In genomic region chr3:38689774-38690173, GRCh38 we compare ENCODE assay signal across 29 cellular contexts. TPM values are rescaled to one million over a fixed set of nuclear protein-coding genes. Genes with fewer than 3 reads are reported as not detected.
"Had no signal": no experiment of that assay in that cellular context is flagged by ENCODE, and none has a peak within 500 bp of the region (broad histone marks: within the 10 kb centered on the region; RNA-seq: fewer than 3 reads in every experiment).

No MANE protein-coding gene starts in this region.

- H3K4me3 ChIP-seq: esophagus squamous epithelium, gastrocnemius medialis, hepatocyte, ovary, suprapubic skin, tibial artery, upper lobe of right lung had no signal

- H3K27ac ChIP-seq: brain microvascular endothelial cell, epithelial cell of prostate, esophagus squamous epithelium, gastrocnemius medialis, hepatocyte, ovary, suprapubic skin, tibial artery, upper lobe of right lung had no signal

- DNase-seq: activated CD4-positive, alpha-beta memory T cell treated with anti-CD3 and anti-CD28 coated beads, Interleukin-2, amount 10 ng/mL, durations not matched to agents 7 days and 5 days; activated CD4-positive, alpha-beta T cell treated with anti-CD3 and anti-CD28 coated beads for 1 hour; activated CD4-positive, alpha-beta T cell treated with anti-CD3 and anti-CD28 coated beads, Interleukin-2, amount 10 ng/mL, durations not matched to agents 7 days and 5 days; activated CD8-positive, alpha-beta memory T cell treated with anti-CD3 and anti-CD28 coated beads, Interleukin-2, amount 50 U/mL, for 48 hours; activated gamma-delta T cell treated with Interleukin-2 at 50 U/mL for 16 hours; activated naive CD4-positive, alpha-beta T cell treated with anti-CD3 and anti-CD28 coated beads, Interleukin-2, amount 50 U/mL, for 16 hours; activated T-cell treated with anti-CD3 and anti-CD28 coated beads, Interleukin-2, amount 50 U/mL, for 24 hours; amniotic stem cell; brain microvascular endothelial cell; central memory CD4-positive, alpha-beta T cell; esophagus squamous epithelium; gastrocnemius medialis; glutamatergic neuron; islet precursor cell; midbrain; naive thymus-derived CD4-positive, alpha-beta T cell; ovary; small intestine; stimulated activated CD4-positive, alpha-beta T cell treated with anti-CD3 and anti-CD28 coated beads, Interleukin-2, amount 100 ng/mL, for 24 hours; stimulated activated naive CD4-positive, alpha-beta T cell; T-helper 2 cell; tibial artery; upper lobe of right lung had no signal

- ATAC-seq: activated T-helper 17 cell treated with anti-CD3 and anti-CD28 coated beads, Interleukin-2, amount 50 U/mL, for 72 hours; gastrocnemius medialis; naive thymus-derived CD4-positive, alpha-beta T cell; sciatic nerve; upper lobe of right lung had no signal

- H3K36me3 ChIP-seq: brain microvascular endothelial cell, esophagus squamous epithelium, gastrocnemius medialis, ovary, suprapubic skin, tibial artery, upper lobe of right lung had no signal

- H3K4me2 ChIP-seq: hepatocyte had no signal

- H3K4me1 ChIP-seq: esophagus squamous epithelium, gastrocnemius medialis, suprapubic skin, tibial artery, upper lobe of right lung had no signal

- H3K9me3 ChIP-seq: esophagus squamous epithelium, gastrocnemius medialis, ovary, suprapubic skin, tibial artery, upper lobe of right lung had no signal

- H2AFZ ChIP-seq: hepatocyte had no signal

- H3K27me3 ChIP-seq: brain microvascular endothelial cell, esophagus squamous epithelium, gastrocnemius medialis, hepatocyte, ovary, suprapubic skin, tibial artery, upper lobe of right lung had no signal

RNA-seq across cellular contexts. Expression of gene SCN5A, which starts 40.3 kb away (rescaled TPM):
- total RNA-seq: activated CD4-positive, alpha-beta T cell treated with anti-CD3 and anti-CD28 coated beads, Interleukin-2, amount 10 ng/mL, durations not matched to agents 7 days and 5 days had no signal
- polyA plus RNA-seq: naive thymus-derived CD4-positive, alpha-beta T cell; neural cell had no signal
